Comparison of ENCODE assay signal across 13 cellular contexts in genomic region chr22:36220457-36220921, GRCh38. TPM values are rescaled to one million over a fixed set of nuclear protein-coding genes. Genes with fewer than 3 reads are reported as not detected.
A peak's percentile ranks its signal among the peaks of the same experiment; 100 is the strongest.
DNase-seq lines count a peak whose midpoint lies in the region; ATAC-seq and TF ChIP-seq lines count a peak whose summit lies in the region.
"Had no signal": no experiment of that assay in that cellular context is flagged by ENCODE, and none has a peak within 500 bp of the region (broad histone marks: within the 10 kb centered on the region; RNA-seq: fewer than 3 reads in every experiment).

No MANE protein-coding gene starts in this region.

- no peaks in the 10 kb centered on the region for H4K20me1 ChIP-seq in osteoblast (ENCODE audit: insufficient read depth, low read length)

- 29 to 51% methylated on average over 8 to 9 of the region's 9 CpGs for WGBS in esophagus squamous epithelium, 2 donors

- H3K9me3 ChIP-seq in esophagus squamous epithelium, result no peaks in the 10 kb centered on the region
- H3K9me3 ChIP-seq in osteoblast (ENCODE audit: low read depth, low read length), result no peaks in the 10 kb centered on the region

- no peak for TF ChIP-seq CTCF in esophagus squamous epithelium (IDR thresholded peaks at IDR 0.05)
- TF ChIP-seq CTCF in osteoblast (IDR thresholded peaks at IDR 0.05; ENCODE audit: extremely low read depth, low read depth, low read length), result no peak

- H3K4me1 Mint-ChIP-seq in immature natural killer cell, result peaks cover 2 to 15% of the 10 kb centered on the region in 2 donors

- no peak overlapping the region for H3K4me3 Mint-ChIP-seq in immature natural killer cell
- H3K4me3 Mint-ChIP-seq: neural crest cell had no signal

- no peak for TF ChIP-seq POLR2A in esophagus squamous epithelium (IDR thresholded peaks at IDR 0.05)

- H3K36me3 Mint-ChIP-seq in immature natural killer cell, result peaks cover 0 to 3% (median 3%) of the 10 kb centered on the region in 3 donors

- intact Hi-C loops in esophagus squamous epithelium (cut with DNase I), result loop anchor here (10.0 kb wide), 1 partner anchor 66 kb away; no protein-coding TSS in a partner anchor

- H3K36me3 ChIP-seq in esophagus squamous epithelium, result no peaks in the 10 kb centered on the region
- H3K36me3 ChIP-seq in osteoblast (ENCODE audit: insufficient read depth, low read length), result no peaks in the 10 kb centered on the region

- peak overlapping the region; percentile 62 for H3K4me2 ChIP-seq in osteoblast (ENCODE audit: insufficient read depth, low read length)

- peaks cover 0 to 5% (median 0%) of the 10 kb centered on the region in 4 donors for H3K27me3 ChIP-seq in esophagus squamous epithelium
- H3K27me3 ChIP-seq in osteoblast (ENCODE audit: insufficient read depth, low read length), result peaks cover 24% of the 10 kb centered on the region

- no peaks in the 10 kb centered on the region for H3K79me2 ChIP-seq in osteoblast (ENCODE audit: insufficient read depth, low read length)

- peak overlapping the region in 3 of 4 donors; percentile 16 to 64 (median 36) for H3K27ac ChIP-seq in esophagus squamous epithelium
- H3K27ac ChIP-seq in osteoblast (ENCODE audit: low read depth, low read length), result peak overlapping the region; percentile 20

- H3K4me1 ChIP-seq in esophagus squamous epithelium (peaks cover 0 to 14% (median 3%) of the 10 kb centered on the region in 3 donors), osteoblast (ENCODE audit: insufficient read depth, low read length) (peaks cover 11% of the 10 kb centered on the region)

- no peak overlapping the region for H3K27ac Mint-ChIP-seq in immature natural killer cell

- H3K4me3 ChIP-seq in esophagus squamous epithelium (peak overlapping the region in 1 of 4 donors; percentile 24), osteoblast (ENCODE audit: insufficient read depth, low read length) (peak overlapping the region; percentile 47)

- peaks cover 2 to 18% (median 4%) of the 10 kb centered on the region in 3 donors for H3K27me3 Mint-ChIP-seq in immature natural killer cell (ENCODE audit: low read depth in 3 of 3)

- peak; percentile 48 for DNase-seq in GM04504 (ENCODE audit: low read depth)
- peak; percentile 70 for DNase-seq in NCI-H748 treated with DMSO at 0.1 percent for 48 hours (lab: John Stamatoyannopoulos, UW)
- DNase-seq in esophagus squamous epithelium (lab: John Stamatoyannopoulos, UW), result no peak
- DNase-seq in osteoblast (ENCODE audit: insufficient read length, low spot score, missing footprints), result peak; percentile 82
- DNase-seq in activated CD4-positive, alpha-beta T cell treated with anti-CD3 and anti-CD28 coated beads, Interleukin-2, amount 50 U/mL, for 1 hour, result no peak
- DNase-seq in NCI-H2081 (lab: John Stamatoyannopoulos, UW), result no peak
- no peak for DNase-seq in immature natural killer cell
- DNase-seq: GDM1; H7; NCI-H1105 treated with DMSO at 0.1 percent for 48 hours; stimulated activated CD8-positive, alpha-beta memory T cell treated with anti-CD3 and anti-CD28 coated beads, Interleukin-4, amount 100 ng/mL, for 48 hours had no signal

- H2AFZ ChIP-seq in osteoblast (ENCODE audit: low read length), result peak overlapping the region; percentile 76

- ATAC-seq in HG03045 (IDR thresholded peaks at IDR 0.05; ENCODE audit: unreplicated experiment), result no peak

- H3K9me3 Mint-ChIP-seq in immature natural killer cell, result no peaks in the 10 kb centered on the region
- H3K9me3 Mint-ChIP-seq: neural crest cell had no signal

RNA-seq across cellular contexts. Expression of gene APOL2, which starts 18.8 kb away (rescaled TPM):
- total RNA-seq in esophagus squamous epithelium (10 to 100 TPM; 14.6 to 44.5 (median 23.5) TPM), osteoblast (50.7 and 56.1 TPM in 2 replicates)
- 10 to 100 TPM; 22.4 to 42.4 (median 22.9) TPM for polyA plus RNA-seq in immature natural killer cell

RNA-seq across cellular contexts. Expression of gene APOL4, which starts 18.9 kb away (rescaled TPM):
- 10 to 100 TPM in 1 of 4 donors, 1 to 10 TPM in 2, under 1 TPM in 1; 0.45 to 10.3 (median 2.1) TPM for total RNA-seq in esophagus squamous epithelium
- 2.9 and 4.4 TPM in 2 replicates for total RNA-seq in osteoblast
- polyA plus RNA-seq in immature natural killer cell, result under 1 TPM in 2 of 3 donors, not detected in 1; 0.25 to 0.27 TPM
- total RNA-seq: H7, neural crest cell had no signal

RNA-seq across cellular contexts. Expression of gene APOL1, which starts 32.4 kb away (rescaled TPM):
- total RNA-seq in esophagus squamous epithelium (10 to 100 TPM in 3 of 4 donors, 1 to 10 TPM in 1; 8.4 to 49.3 (median 20.6) TPM), osteoblast (34.8 and 38.7 TPM in 2 replicates)
- 10 to 100 TPM in 2 of 3 donors, 1 to 10 TPM in 1; 8.7 to 65.8 (median 14.8) TPM for polyA plus RNA-seq in immature natural killer cell
- total RNA-seq: H7, neural crest cell had no signal

RNA-seq across cellular contexts. Expression of gene APOL3, which starts 59.9 kb away (rescaled TPM):
- total RNA-seq in esophagus squamous epithelium (10 to 100 TPM in 2 of 4 donors, 1 to 10 TPM in 2; 6.8 to 48.1 (median 17.0) TPM), osteoblast (12.1 and 13.8 TPM in 2 replicates)
- polyA plus RNA-seq in immature natural killer cell, result 10 to 100 TPM; 32.8 to 83.5 (median 56.3) TPM
- total RNA-seq: neural crest cell had no signal

Comparison
In these comparisons a context has a peak if more than half of its experiments do, and no peak if none do; other contexts are left out.
1. DNase-seq: peak in GM04504 (single experiment), NCI-H748 treated with DMSO at 0.1 percent for 48 hours (single experiment) and osteoblast (single experiment); none in esophagus squamous epithelium (single experiment), activated CD4-positive, alpha-beta T cell treated with anti-CD3 and anti-CD28 coated beads, Interleukin-2, amount 50 U/mL, for 1 hour (single experiment), NCI-H2081 (0 of 2) and immature natural killer cell (0 of 3).